Comparison of ENCODE assay signal across 8 cellular contexts in the genomic region with DNA sequence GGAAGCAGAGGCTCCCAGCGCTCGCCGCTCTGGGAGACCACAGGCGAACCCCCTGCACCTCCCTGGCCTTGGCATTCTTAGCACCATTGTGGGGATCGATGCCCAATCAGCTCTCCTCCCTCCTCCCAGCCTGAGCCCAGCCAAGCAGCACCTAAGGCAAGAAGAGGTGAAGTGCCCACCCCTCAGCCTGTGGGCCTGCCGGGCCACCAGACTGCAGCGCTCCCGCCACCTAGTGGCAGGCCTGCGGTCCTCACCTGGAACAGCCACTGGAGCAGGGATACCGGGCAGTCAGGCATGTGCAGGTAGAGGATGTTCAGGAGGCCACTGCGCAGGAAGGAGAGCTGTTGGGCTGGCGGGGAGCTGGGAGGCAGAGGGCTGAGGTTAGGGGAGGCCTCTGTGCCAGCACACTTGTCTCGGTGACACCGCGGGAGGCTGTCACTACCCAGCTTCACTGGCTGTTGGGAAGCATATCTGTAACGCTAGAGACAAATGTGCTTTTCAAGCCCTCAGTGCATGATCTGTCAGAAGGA. TPM values are rescaled to one million over a fixed set of nuclear protein-coding genes. Genes with fewer than 3 reads are reported as not detected.
DNase-seq lines count a peak whose midpoint lies in the region; ATAC-seq and TF ChIP-seq lines count a peak whose summit lies in the region.

No MANE protein-coding gene starts in this region.

- CTCF ChIA-PET in CD8-positive, alpha-beta memory T cell (lab: Charles Lee): interaction anchor here (0.7 to 14.2 kb wide), 30 partner anchors 8 to 421 kb away, joined by 3 to 358 read pairs (median 4); partner anchors contain the start of genes ANKRD36, ANKRD39 and CNNM3
- CTCF ChIA-PET in HEK293T (lab: Yijun Ruan, JAX): interaction anchor here (0.6 to 3.4 kb wide), 13 partner anchors 9 to 1852 kb away, joined by 3 to 35 read pairs (median 4); partner anchors contain the start of gene ANKRD39

- H3K9me3 ChIP-seq in CD8-positive, alpha-beta memory T cell (ENCODE audit: low read length): no peaks in the 10 kb centered on the region

- ATAC-seq in HG02763 (IDR thresholded peaks at IDR 0.05; ENCODE audit: unreplicated experiment): no peak

- peak; percentile 59 to 85 (median 74) for DNase-seq in CD8-positive, alpha-beta memory T cell
- DNase-seq in HEK293T (ENCODE audit: extremely low spot score) (peak; percentile 89), NCI-H345 (lab: John Stamatoyannopoulos, UW) (peak; percentile 80), cerebellum (ENCODE audit: low spot score) (peak; percentile 88), left kidney (ENCODE audit: low read depth, low spot score) (peak; percentile 95)
- DNase-seq in activated CD4-positive, alpha-beta T cell treated with anti-CD3 and anti-CD28 coated beads for 4 hours: peak; percentile 75 to 79
- DNase-seq in stimulated activated CD4-positive, alpha-beta T cell treated with anti-CD3 and anti-CD28 coated beads, Interleukin-4, amount 100 ng/mL, for 24 hours: peak; percentile 78

- H3K27me3 Mint-ChIP-seq in CD8-positive, alpha-beta memory T cell: no peaks in the 10 kb centered on the region

- POLR2A ChIA-PET in CD8-positive, alpha-beta memory T cell (lab: Charles Lee): interaction anchor here (1.6 to 2.7 kb wide), 2 partner anchors 82 to 94 kb away, joined by 6 to 27 read pairs; partner anchors contain the start of gene ANKRD39
- POLR2A ChIA-PET in HEK293T (lab: Yijun Ruan, JAX): interaction anchor here (0.9 to 2.9 kb wide), 3 partner anchors 22 to 93 kb away, joined by 4 to 26 read pairs (median 5); partner anchors contain the start of gene ANKRD39

- no peaks in the 10 kb centered on the region for H3K27me3 ChIP-seq in CD8-positive, alpha-beta memory T cell (ENCODE audit: insufficient read depth, low read length, poor library complexity, severe bottlenecking)

- no peaks in the 10 kb centered on the region for H3K36me3 ChIP-seq in CD8-positive, alpha-beta memory T cell (ENCODE audit: insufficient read depth, low read length)

- H3K27ac Mint-ChIP-seq in CD8-positive, alpha-beta memory T cell: peak overlapping the region in 5 of 8 donors; percentile 5 to 75 (median 47)

- peaks cover 21% of the 10 kb centered on the region for H3K4me1 ChIP-seq in CD8-positive, alpha-beta memory T cell (ENCODE audit: insufficient read depth, low read length)

- H3K9me3 Mint-ChIP-seq in CD8-positive, alpha-beta memory T cell: no peaks in the 10 kb centered on the region

- no peak overlapping the region for H3K4me3 Mint-ChIP-seq in CD8-positive, alpha-beta memory T cell

- no peak overlapping the region for H3K4me3 ChIP-seq in CD8-positive, alpha-beta memory T cell (ENCODE audit: low read length)

- peaks cover 17 to 23% (median 21%) of the 10 kb centered on the region in 3 donors for H3K4me1 Mint-ChIP-seq in CD8-positive, alpha-beta memory T cell

- H3K36me3 Mint-ChIP-seq in CD8-positive, alpha-beta memory T cell: no peaks in the 10 kb centered on the region

- H3K27ac ChIP-seq in CD8-positive, alpha-beta memory T cell (ENCODE audit: low read depth, low read length): no peak overlapping the region

TF ChIP-seq in HEK293T, 16 proteins besides CTCF, POLR2A, EP300 and RAD21:
- TF ChIP-seq SUZ12 (IDR thresholded peaks at IDR 0.05) (no peak), FOXM1 (IDR thresholded peaks at IDR 0.05; ENCODE audit: borderline replicate concordance) (no peak), PKNOX1 (IDR thresholded peaks at IDR 0.05) (no peak), L3MBTL2 (conservative IDR thresholded peaks at IDR 0.05) (no peak), CTBP1 (IDR thresholded peaks at IDR 0.05; ENCODE audit: borderline replicate concordance) (no peak)

RNA-seq across cellular contexts. Expression of gene FAM178B, which starts 35.2 kb away (rescaled TPM):
- total RNA-seq in CD8-positive, alpha-beta memory T cell: under 1 TPM; 0.37 to 0.38 TPM
- 0.43 TPM for polyA plus RNA-seq in CD8-positive, alpha-beta memory T cell
- 0.45 TPM for total RNA-seq in cerebellum
